Comparison of ENCODE assay signal across 30 cellular contexts in the genomic region with DNA sequence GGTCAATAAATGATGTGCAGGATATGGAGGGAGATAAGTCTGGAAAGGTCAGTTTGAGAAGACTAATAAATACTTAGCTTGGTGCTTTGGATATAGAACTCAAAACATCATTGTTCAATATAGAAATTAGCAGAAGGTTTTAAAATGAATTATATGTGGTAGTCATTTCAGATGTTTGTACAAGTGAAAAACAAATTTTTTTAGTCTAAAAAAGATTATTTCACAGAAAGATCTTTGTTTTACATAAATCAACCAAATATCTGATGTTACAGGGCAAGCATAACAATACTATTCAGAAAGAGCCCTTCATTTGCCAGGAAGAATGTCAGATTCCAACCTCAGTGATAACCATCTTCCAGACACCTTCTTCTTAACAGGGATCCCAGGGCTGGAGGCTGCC. TPM values are rescaled to one million over a fixed set of nuclear protein-coding genes. Genes with fewer than 3 reads are reported as not detected.
"Had no signal": no experiment of that assay in that cellular context is flagged by ENCODE, and none has a peak within 500 bp of the region (broad histone marks: within the 10 kb centered on the region; RNA-seq: fewer than 3 reads in every experiment).

A gene (plus strand): TSS at position 301 of the 400 bp plus-strand sequence. CDS start 22 bp downstream, at position 323.

- H3K27me3 ChIP-seq: stomach, suprapubic skin, testis, thyroid gland, tibial artery, tibial nerve, transverse colon, upper lobe of left lung, upper lobe of right lung, uterus, vagina had no signal

- DNase-seq: stimulated activated CD4-positive, alpha-beta T cell treated with anti-CD3 and anti-CD28 coated beads, Interleukin-2, amount 100 ng/mL, for 48 hours; stimulated activated CD4-positive, alpha-beta T cell treated with anti-CD3 and anti-CD28 coated beads, Interleukin-4, amount 100 ng/mL, for 1 hour; stimulated activated CD4-positive, alpha-beta T cell treated with anti-CD3 and anti-CD28 coated beads, Interleukin-4, amount 100 ng/mL, for 24 hours; stimulated activated CD4-positive, alpha-beta T cell treated with anti-CD3 and anti-CD28 coated beads, Interleukin-4, amount 100 ng/mL, for 4 hours; stimulated activated CD8-positive, alpha-beta memory T cell treated with anti-CD3 and anti-CD28 coated beads, Interleukin-4, amount 100 ng/mL, for 48 hours; stimulated activated naive B cell treated with anti-CD40 and anti-IgM and Interleukin-4, amounts not matched to agents 10 μg/mL and 1 μg/mL and 100 μg/mL, for 72 hours; stimulated activated naive CD4-positive, alpha-beta T cell; stimulated activated naive CD4-positive, alpha-beta T cell treated with Interleukin-2 at 50 U/mL for 16 hours; stimulated activated naive CD8-positive, alpha-beta T cell treated with anti-CD3 and anti-CD28 coated beads, Interleukin-15, amount 100 ng/mL, for 72 hours; stimulated activated naive CD8-positive, alpha-beta T cell treated with anti-CD3 and anti-CD28 coated beads, Interleukin-15, Interleukin-2, amounts not matched to agents 100 U/mL and 50 U/mL, for 24 hours; stomach; substantia nigra; testis; thyroid gland; tibial artery; transverse colon; trophoblast cell; upper lobe of left lung; upper lobe of right lung; uterus had no signal

- H3K27ac ChIP-seq: stomach, suprapubic skin, testis, thoracic aorta, thyroid gland, tibial artery, tibial nerve, transverse colon, upper lobe of left lung, upper lobe of right lung, uterus, vagina had no signal

- H3K4me3 ChIP-seq: stomach, suprapubic skin, testis, thoracic aorta, thyroid gland, tibial artery, tibial nerve, transverse colon, upper lobe of left lung, upper lobe of right lung, uterus, vagina had no signal

- H3K36me3 ChIP-seq: stomach, suprapubic skin, thoracic aorta, thyroid gland, tibial artery, tibial nerve, transverse colon, upper lobe of left lung, upper lobe of right lung, uterus, vagina had no signal

- H3K9me3 ChIP-seq: stomach, suprapubic skin, testis, thoracic aorta, thyroid gland, tibial artery, tibial nerve, transverse colon, upper lobe of left lung, upper lobe of right lung, uterus, vagina had no signal

- H3K4me1 ChIP-seq: stomach, suprapubic skin, testis, thyroid gland, tibial artery, tibial nerve, transverse colon, upper lobe of left lung, upper lobe of right lung, uterus, vagina had no signal

- ATAC-seq: stimulated activated memory B cell treated with anti-CD40 and anti-IgM and Interleukin-4, amounts not matched to agents 10 μg/mL and 1 μg/mL and 100 μg/mL, for 72 hours; stimulated activated naive B cell treated with anti-CD40 and anti-IgM and Interleukin-4, amounts not matched to agents 10 μg/mL and 1 μg/mL and 100 μg/mL, for 72 hours; stimulated activated naive CD8-positive, alpha-beta T cell treated with anti-CD3 and anti-CD28 coated beads, Interleukin-15, amount 100 ng/mL, for 72 hours; stimulated activated naive CD8-positive, alpha-beta T cell treated with anti-CD3 and anti-CD28 coated beads, Interleukin-15, Interleukin-2, amounts not matched to agents 100 U/mL and 50 U/mL, for 24 hours; upper lobe of right lung had no signal

RNA-seq across cellular contexts. Expression of the gene that starts here (rescaled TPM):
- total RNA-seq: stomach, subcutaneous adipose tissue, suprapubic skin, temporal lobe, testis, thoracic aorta, thyroid gland, tibial nerve, transverse colon, upper lobe of left lung, upper lobe of right lung, ureter, urinary bladder, uterus, vagina had no signal
- polyA plus RNA-seq: stomach, thymus, urinary bladder had no signal
